In the genomic region with DNA sequence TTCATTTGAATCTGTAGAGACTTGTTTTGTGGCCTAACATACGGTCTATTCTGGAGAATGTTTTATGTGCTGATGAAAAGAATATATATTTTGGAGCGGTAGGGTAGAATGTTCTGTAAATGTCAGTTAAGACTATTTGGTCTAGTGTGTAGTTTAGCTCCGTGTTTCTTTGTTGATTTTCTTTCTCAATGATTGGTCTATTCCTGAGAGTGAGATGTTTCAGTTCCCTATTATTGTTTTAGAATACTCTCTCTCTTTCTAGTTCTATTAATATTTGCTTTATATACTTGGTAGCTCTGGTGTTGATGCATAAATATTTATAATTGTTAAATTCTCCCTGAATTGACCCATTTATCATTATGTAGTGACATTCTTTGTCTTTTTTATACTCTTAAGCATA, we compare ENCODE assay signal across 18 cellular contexts.
"Had no signal": no experiment of that assay in that cellular context is flagged by ENCODE, and none has a peak within 500 bp of the region (broad histone marks: within the 10 kb centered on the region; RNA-seq: fewer than 3 reads in every experiment).

No MANE protein-coding gene starts in this region.

- H3K4me3 ChIP-seq: tibial artery, vagina had no signal

- H3K4me1 ChIP-seq: foreskin keratinocyte, parathyroid adenoma, tibial artery, vagina had no signal

- H3K27me3 ChIP-seq: foreskin keratinocyte, tibial artery, vagina had no signal

- DNase-seq: activated CD4-positive, alpha-beta T cell treated with anti-CD3 and anti-CD28 coated beads, Interleukin-2, amount 50 U/mL, for 48 hours; activated CD4-positive, CD25-positive, alpha-beta regulatory T cell treated with anti-CD3 and anti-CD28 coated beads, Interleukin-2, amount 50 U/mL, for 72 hours; activated naive CD4-positive, alpha-beta T cell treated with Interleukin-2 at 50 U/mL for 16 hours; anterior cingulate cortex; cerebellar nuclear complex; effector memory CD8-positive, alpha-beta T cell; foreskin keratinocyte; glutamatergic neuron; kidney glomerular epithelial cell; mesenchymal stem cell; naive thymus-derived CD8-positive, alpha-beta T cell; stimulated activated CD4-positive, alpha-beta T cell treated with anti-CD3 and anti-CD28 coated beads, Interleukin-12 subunit alpha, Interleukin-12 subunit beta, amount 100 ng/mL, for 4 hours; stimulated activated CD4-positive, alpha-beta T cell treated with anti-CD3 and anti-CD28 coated beads, Interleukin-2, amount 100 ng/mL, for 24 hours; tibial artery had no signal

- ATAC-seq: activated T-helper 17 cell treated with anti-CD3 and anti-CD28 coated beads, Interleukin-2, amount 50 U/mL, for 72 hours; effector memory CD8-positive, alpha-beta T cell; foreskin keratinocyte; naive thymus-derived CD8-positive, alpha-beta T cell; stimulated activated memory B cell treated with anti-CD40 and anti-IgM and Interleukin-4, amounts not matched to agents 10 μg/mL and 1 μg/mL and 100 μg/mL, for 72 hours had no signal

- H3K36me3 ChIP-seq: tibial artery, vagina had no signal

- H3K27ac ChIP-seq: foreskin keratinocyte, parathyroid adenoma, tibial artery, vagina had no signal

- H3K9me3 ChIP-seq: vagina had no signal
